14 cellular contexts compared by ENCODE assay signal in genomic region chr6:120198033-120198432, GRCh38.
DNase-seq lines count a peak whose midpoint lies in the region; TF ChIP-seq lines count a peak whose summit lies in the region.
"Had no signal": no experiment of that assay in that cellular context is flagged by ENCODE, and none has a peak within 500 bp of the region (broad histone marks: within the 10 kb centered on the region; RNA-seq: fewer than 3 reads in every experiment).

No MANE protein-coding gene starts in this region.

- H3K4me3 ChIP-seq in SK-N-SH (ENCODE audit: low read depth in 2 of 2, low read length in 1 of 2) (no peak overlapping the region), fibroblast of lung (replicated peaks in 1 of 4; ENCODE audit: control extremely low read depth in 1 of 4, insufficient read depth in 1 of 4, low read depth in 3 of 4, low read length in 4 of 4) (no peak overlapping the region), retinal pigment epithelial cell (ENCODE audit: low read length) (no peak overlapping the region)
- H3K4me3 ChIP-seq: PC-9, stomach had no signal

- H3K9me3 ChIP-seq in SK-N-SH: no peaks in the 10 kb centered on the region
- no peaks in the 10 kb centered on the region for H3K9me3 ChIP-seq in fibroblast of lung (ENCODE audit: control insufficient read depth, insufficient read depth, low read depth, low read length)
- H3K9me3 ChIP-seq: stomach had no signal

- no peak overlapping the region for H2AFZ ChIP-seq in SK-N-SH (ENCODE audit: low read depth)
- H2AFZ ChIP-seq in fibroblast of lung (ENCODE audit: low read length): no peak overlapping the region
- H2AFZ ChIP-seq: PC-9 had no signal

- TF ChIP-seq CTCF in SK-N-SH (IDR thresholded peaks at IDR 0.05): no peak
- no peak for TF ChIP-seq CTCF in fibroblast of lung (conservative IDR thresholded peaks at IDR 0.05 in 1 of 2, IDR thresholded peaks at IDR 0.05 in 1 of 2; ENCODE audit: low read depth in 1 of 2, low read length in 2 of 2)
- TF ChIP-seq CTCF in retinal pigment epithelial cell (conservative IDR thresholded peaks at IDR 0.05; ENCODE audit: low read depth, low read length): no peak

- POLR2A ChIA-PET in SK-N-SH (lab: Yijun Ruan, JAX): no interaction called here

- H3K27me3 ChIP-seq in SK-N-SH (ENCODE audit: insufficient read depth) (no peaks in the 10 kb centered on the region), fibroblast of lung (ENCODE audit: control insufficient read depth, insufficient read depth, low read length) (no peaks in the 10 kb centered on the region)
- H3K27me3 ChIP-seq: stomach had no signal

- H3K4me1 ChIP-seq in SK-N-SH (ENCODE audit: control insufficient read depth in 1 of 2, insufficient read depth in 2 of 2, low read depth in 1 of 2, low read length in 1 of 2) (no peaks in the 10 kb centered on the region), fibroblast of lung (ENCODE audit: control insufficient read depth, extremely low read depth, insufficient read depth, low read length) (no peaks in the 10 kb centered on the region)
- H3K4me1 ChIP-seq: stomach had no signal

- H3K9ac ChIP-seq in SK-N-SH (no peak overlapping the region), fibroblast of lung (ENCODE audit: insufficient read depth, low read length) (no peak overlapping the region)

- H3F3A ChIP-seq in SK-N-SH (replicated peaks; ENCODE audit: insufficient read depth): peaks cover 6% of the 10 kb centered on the region

- DNase-seq in HT1080 (ENCODE audit: low read depth) (peak; percentile 89), SK-N-SH (peak; percentile 0), fibroblast of lung (ENCODE audit: low read depth in 2 of 2) (peak; percentile 82 to 92), retinal pigment epithelial cell (ENCODE audit: low read depth) (peak; percentile 87), SHP77 (lab: John Stamatoyannopoulos, UW) (no peak), NOMO-1 (lab: John Stamatoyannopoulos, UW; ENCODE audit: unreplicated experiment in 2 of 2) (no peak)
- no peak for DNase-seq in activated CD4-positive, alpha-beta T cell treated with anti-CD3 and anti-CD28 coated beads for 4 hours
- DNase-seq: activated CD4-positive, CD25-positive, alpha-beta regulatory T cell; activated naive CD4-positive, alpha-beta T cell treated with anti-CD3 and anti-CD28 coated beads, Interleukin-2, amount 10 ng/mL, durations not matched to agents 7 days and 5 days; DMS79 treated with DMSO at 0.1 percent for 48 hours; effector CD4-positive, alpha-beta T cell; nucleus accumbens; stomach had no signal

- no peaks in the 10 kb centered on the region for H3K9me2 ChIP-seq in SK-N-SH

- H3K27ac ChIP-seq in SK-N-SH (ENCODE audit: low read depth in 2 of 2, low read length in 1 of 2) (peak overlapping the region in 1 of 2 experiments; percentile 45; a peak in 2 of 4 replicates), fibroblast of lung (ENCODE audit: insufficient read depth, low read length) (no peak overlapping the region)
- H3K27ac ChIP-seq: PC-9, stomach had no signal

- H3K79me2 ChIP-seq in SK-N-SH (ENCODE audit: insufficient read depth): no peaks in the 10 kb centered on the region
- no peaks in the 10 kb centered on the region for H3K79me2 ChIP-seq in fibroblast of lung (ENCODE audit: control insufficient read depth, insufficient read depth, low read length)

- no peak for TF ChIP-seq RAD21 in SK-N-SH (IDR thresholded peaks at IDR 0.05; ENCODE audit: low read length)

- TF ChIP-seq EP300 in SK-N-SH (IDR thresholded peaks at IDR 0.05; ENCODE audit: borderline replicate concordance in 1 of 2, low read depth in 1 of 2, low read length in 1 of 2): no peak

- H4K20me1 ChIP-seq in SK-N-SH (ENCODE audit: insufficient read depth) (no peaks in the 10 kb centered on the region), fibroblast of lung (ENCODE audit: control insufficient read depth, extremely low read depth, insufficient read depth, low read length) (no peaks in the 10 kb centered on the region)

- H3K4me2 ChIP-seq in SK-N-SH: no peak overlapping the region
- H3K4me2 ChIP-seq in fibroblast of lung (ENCODE audit: extremely low read depth, insufficient read depth, low read length): no peak overlapping the region
- H3K4me2 ChIP-seq: PC-9 had no signal

- no peaks in the 10 kb centered on the region for H3K36me3 ChIP-seq in SK-N-SH (replicated peaks in 1 of 2; ENCODE audit: control insufficient read depth in 1 of 2, insufficient read depth in 2 of 2, low read length in 1 of 2)
- no peaks in the 10 kb centered on the region for H3K36me3 ChIP-seq in fibroblast of lung (ENCODE audit: control insufficient read depth, insufficient read depth, low read length)
- H3K36me3 ChIP-seq: stomach had no signal

- CTCF ChIA-PET in SK-N-SH (lab: Yijun Ruan, JAX): interaction anchor here (0.6 to 1.2 kb wide), 3 partner anchors 12 to 181 kb away, joined by 3 read pairs; no protein-coding TSS in a partner anchor

TF ChIP-seq in SK-N-SH, 30 proteins besides CTCF, POLR2A, EP300 and RAD21:
- TF ChIP-seq FOSL2 (IDR thresholded peaks at IDR 0.05; ENCODE audit: borderline replicate concordance, low read depth) (peak; percentile 51; the same call in 1 of the 2 replicates), TAF1 (IDR thresholded peaks at IDR 0.05; ENCODE audit: borderline replicate concordance, low read depth, low read length) (no peak), JUND (IDR thresholded peaks at IDR 0.05) (peak; percentile 53; the same call in 1 of the 2 replicates), PBX3 (IDR thresholded peaks at IDR 0.05) (peak; percentile 36), USF2 (IDR thresholded peaks at IDR 0.05; ENCODE audit: borderline replicate concordance, low read depth, low read length) (no peak), TCF12 (IDR thresholded peaks at IDR 0.05) (peak; percentile 35; the same call in 1 of the 2 replicates), GABPA (IDR thresholded peaks at IDR 0.05; ENCODE audit: low read depth) (no peak), GATA2 (CRISPR knock-in tag; IDR thresholded peaks at IDR 0.05) (no peak)

Comparison
In these comparisons a context has a peak if more than half of its experiments do, and no peak if none do; other contexts are left out.
1. DNase-seq: peak in HT1080 (single experiment), SK-N-SH (single experiment), fibroblast of lung (2 of 2) and retinal pigment epithelial cell (single experiment); none in SHP77 (0 of 2), NOMO-1 (0 of 2) and activated CD4-positive, alpha-beta T cell treated with anti-CD3 and anti-CD28 coated beads for 4 hours (0 of 2).